Comparison of ENCODE assay signal across 31 cellular contexts in genomic region chr7:135519871-135520270, GRCh38.
"Had no signal": no experiment of that assay in that cellular context is flagged by ENCODE, and none has a peak within 500 bp of the region (broad histone marks: within the 10 kb centered on the region; RNA-seq: fewer than 3 reads in every experiment).

No MANE protein-coding gene starts in this region.

- ATAC-seq: left cardiac atrium; left lobe of liver; natural killer cell; sciatic nerve; stimulated activated naive B cell treated with anti-CD40 and anti-IgM and Interleukin-4, amounts not matched to agents 10 μg/mL and 1 μg/mL and 100 μg/mL, for 72 hours; stimulated activated naive CD8-positive, alpha-beta T cell treated with anti-CD3 and anti-CD28 coated beads, Interleukin-15, Interleukin-2, amounts not matched to agents 100 U/mL and 50 U/mL, for 24 hours had no signal

- H3K27me3 ChIP-seq: neural progenitor cell, neutrophil, ovary, right atrium auricular region, stomach, testis, thyroid gland, transverse colon, upper lobe of left lung had no signal

- H3K27ac Mint-ChIP-seq: mesothelial cell of epicardium; natural killer cell; nephron progenitor cell; progenitor cell of endocrine pancreas; stimulated activated naive B cell treated with anti-CD40 and anti-IgM and Interleukin-4, amounts not matched to agents 10 μg/mL and 1 μg/mL and 100 μg/mL, for 72 hours had no signal

- H3K36me3 Mint-ChIP-seq: mesothelial cell of epicardium, naive B cell, natural killer cell, neural progenitor cell had no signal

- H3K9me3 Mint-ChIP-seq: natural killer cell, nephron progenitor cell, neural progenitor cell had no signal

- H3K27me3 Mint-ChIP-seq: naive B cell; progenitor cell of endocrine pancreas; stimulated activated naive B cell treated with anti-CD40 and anti-IgM and Interleukin-4, amounts not matched to agents 10 μg/mL and 1 μg/mL and 100 μg/mL, for 72 hours had no signal

- H3K9ac ChIP-seq: neural progenitor cell had no signal

- H3K4me2 ChIP-seq: neural progenitor cell had no signal

- H3K9me3 ChIP-seq: neutrophil, ovary, right atrium auricular region, stomach, testis, thyroid gland, transverse colon, upper lobe of left lung had no signal

- H3K4me3 ChIP-seq: lung, neural progenitor cell, ovary, right atrium auricular region, skin epidermis, stomach, testis, thyroid gland, transverse colon, upper lobe of left lung had no signal

- FAIRE-seq: keratinocyte, urothelium cell line had no signal

- DNase-seq: hippocampal formation; kidney glomerular epithelial cell; left cardiac atrium; mesendoderm; naive B cell; natural killer cell; nephron progenitor cell; occipital lobe; ovary; stimulated activated CD4-positive, alpha-beta T cell treated with anti-CD3 and anti-CD28 coated beads, Interleukin-12 subunit alpha, Interleukin-12 subunit beta, amount 100 ng/mL, for 4 hours; stimulated activated CD4-positive, alpha-beta T cell treated with anti-CD3 and anti-CD28 coated beads, Interleukin-15, amount 100 ng/mL, for 24 hours; stimulated activated CD4-positive, alpha-beta T cell treated with anti-CD3 and anti-CD28 coated beads, Interleukin-2, amount 100 ng/mL, for 24 hours; stimulated activated CD4-positive, alpha-beta T cell treated with anti-CD3 and anti-CD28 coated beads, Interleukin-4, amount 100 ng/mL, for 1 hour; stimulated activated naive B cell treated with anti-CD40 and anti-IgM and Interleukin-4, amounts not matched to agents 10 μg/mL and 1 μg/mL and 100 μg/mL, for 72 hours; stimulated activated naive CD8-positive, alpha-beta T cell treated with anti-CD3 and anti-CD28 coated beads, Interleukin-15, Interleukin-2, amounts not matched to agents 100 U/mL and 50 U/mL, for 24 hours; stomach; testis; transverse colon had no signal

- H3K27ac ChIP-seq: neural progenitor cell, neutrophil, ovary, right atrium auricular region, skin epidermis, stomach, testis, thyroid gland, transverse colon, upper lobe of left lung had no signal

- H3K4me1 Mint-ChIP-seq: mesothelial cell of epicardium; naive B cell; natural killer cell; nephron progenitor cell; stimulated activated naive B cell treated with anti-CD40 and anti-IgM and Interleukin-4, amounts not matched to agents 10 μg/mL and 1 μg/mL and 100 μg/mL, for 72 hours had no signal

- H3K36me3 ChIP-seq: neural progenitor cell, neutrophil, ovary, right atrium auricular region, stomach, thyroid gland, transverse colon, upper lobe of left lung had no signal

- H3K4me1 ChIP-seq: neural progenitor cell, right atrium auricular region, stomach, testis, thyroid gland, transverse colon, upper lobe of left lung had no signal

- H3K4me3 Mint-ChIP-seq: mesothelial cell of epicardium; naive B cell; natural killer cell; nephron progenitor cell; neural progenitor cell; stimulated activated naive B cell treated with anti-CD40 and anti-IgM and Interleukin-4, amounts not matched to agents 10 μg/mL and 1 μg/mL and 100 μg/mL, for 72 hours had no signal

- H2AFZ ChIP-seq: neural progenitor cell had no signal
